8 cellular contexts compared by ENCODE assay signal in the genomic region with DNA sequence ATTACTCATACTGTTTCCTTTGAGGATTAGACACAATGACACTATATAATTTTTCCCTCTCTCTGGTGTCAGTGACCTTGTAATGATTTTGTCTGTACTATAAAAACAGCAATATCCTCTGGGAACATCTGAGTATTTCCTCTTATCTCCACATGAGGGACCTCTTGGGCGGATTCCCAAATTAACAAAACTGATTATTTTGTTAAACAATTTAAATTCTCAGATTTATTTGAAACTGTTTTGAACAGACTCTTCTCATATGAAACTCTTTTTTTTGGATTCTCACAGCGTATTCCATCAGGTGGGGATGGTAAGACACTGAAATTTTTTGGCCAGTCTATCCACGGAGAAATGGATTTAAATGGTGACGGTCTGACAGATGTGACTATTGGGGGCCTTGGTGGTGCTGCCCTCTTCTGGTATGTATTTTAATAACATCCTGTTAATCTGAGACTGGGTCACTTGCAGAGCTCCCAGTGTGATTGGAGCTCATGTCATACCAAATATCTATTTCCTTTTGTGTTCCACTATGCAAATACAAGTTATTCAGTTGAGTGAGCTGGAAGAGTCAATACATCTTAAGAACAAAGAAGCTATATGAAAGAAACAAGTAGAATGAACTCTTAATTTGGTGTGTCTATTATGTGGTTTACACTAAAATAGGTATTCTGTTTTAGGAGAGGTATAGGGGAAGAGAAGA.
DNase-seq lines count a peak whose midpoint lies in the region; ATAC-seq, FAIRE-seq and TF ChIP-seq lines count a peak whose summit lies in the region.

No MANE protein-coding gene starts in this region.

- H3K27ac ChIP-seq in GM23338 (ENCODE audit: low read depth) (no peak overlapping the region), KMS-11 (no peak overlapping the region), pancreas (no peak overlapping the region)

- H2AFZ ChIP-seq in GM23338 (no peak overlapping the region), KMS-11 (ENCODE audit: low read depth) (peak overlapping the region; percentile 24; the same call in 1 of the 2 replicates)

- no peaks in the 10 kb centered on the region for H3F3A ChIP-seq in GM23338 (replicated peaks; ENCODE audit: low read depth)

- H3K4me3 Mint-ChIP-seq in GM23338: peak overlapping the region; percentile 79

- no peaks in the 10 kb centered on the region for H3K9me3 ChIP-seq in pancreas

- H3K4me3 ChIP-seq in GM23338 (peak overlapping the region; percentile 51), KMS-11 (IDR thresholded peaks at IDR 0.05; ENCODE audit: insufficient read depth, low read depth, low read length) (no peak overlapping the region), pancreas (no peak overlapping the region)

- no peak overlapping the region for H3K9ac ChIP-seq in KMS-11

- 3 to 4% methylated on average over 4 of the region's 4 CpGs for WGBS in pancreas, 2 donors

- no peaks in the 10 kb centered on the region for H3K9me2 ChIP-seq in GM23338 (ENCODE audit: insufficient read depth)

- FAIRE-seq in pancreas (lab: Jason Lieb, UNC): peak; percentile 70

- no peaks in the 10 kb centered on the region for H3K4me1 Mint-ChIP-seq in GM23338

- no peaks in the 10 kb centered on the region for H3K27me3 Mint-ChIP-seq in GM23338 (ENCODE audit: insufficient read depth, low read depth, poor library complexity)

- TF ChIP-seq CTCF in GM23338 (conservative IDR thresholded peaks at IDR 0.05; ENCODE audit: low read depth in 2 of 2) (peak; percentile 74 to 92), KMS-11 (conservative IDR thresholded peaks at IDR 0.05; ENCODE audit: low read depth, low read length) (peak; percentile 93), pancreas (IDR thresholded peaks at IDR 0.05) (peak; percentile 24 to 61 (median 45))

- H3K27me3 ChIP-seq in GM23338 (ENCODE audit: insufficient read depth) (no peaks in the 10 kb centered on the region), KMS-11 (ENCODE audit: insufficient read depth, low read depth) (no peaks in the 10 kb centered on the region), pancreas (no peaks in the 10 kb centered on the region)

- intact Hi-C loops in pancreas (cut with DNase I): loop anchor here in 2 of 3 donors (5.0 to 10.0 kb wide), 2 partner anchors 128 to 131 kb away; a partner anchor contains a TSS

- H3K4me2 ChIP-seq in GM23338 (peak overlapping the region; percentile 75), KMS-11 (peak overlapping the region; percentile 36; the same call in 1 of the 2 replicates)

- no peaks in the 10 kb centered on the region for H3K79me2 ChIP-seq in GM23338 (replicated peaks; ENCODE audit: insufficient read depth)
- no peaks in the 10 kb centered on the region for H3K79me2 ChIP-seq in KMS-11 (ENCODE audit: insufficient read depth, low read depth)

- H3K36me3 ChIP-seq in GM23338 (ENCODE audit: insufficient read depth) (no peaks in the 10 kb centered on the region), KMS-11 (ENCODE audit: insufficient read depth) (no peaks in the 10 kb centered on the region), pancreas (no peaks in the 10 kb centered on the region)

- no peaks in the 10 kb centered on the region for H3K9me3 Mint-ChIP-seq in GM23338

- ATAC-seq in GM23338 (peak; percentile 90), pancreas (peak; percentile 83 to 100 (median 98))

- no peaks in the 10 kb centered on the region for H4K20me1 ChIP-seq in GM23338 (replicated peaks; ENCODE audit: insufficient read depth)
- H4K20me1 ChIP-seq in KMS-11 (ENCODE audit: insufficient read depth): no peaks in the 10 kb centered on the region

- no peaks in the 10 kb centered on the region for H3K36me3 Mint-ChIP-seq in GM23338 (ENCODE audit: low read depth)

- H3K4me1 ChIP-seq in GM23338 (ENCODE audit: insufficient read depth): no peaks in the 10 kb centered on the region
- H3K4me1 ChIP-seq in KMS-11 (ENCODE audit: low read depth, poor library complexity, severe bottlenecking): no peaks in the 10 kb centered on the region
- no peaks in the 10 kb centered on the region for H3K4me1 ChIP-seq in pancreas

- no peak overlapping the region for H3K27ac Mint-ChIP-seq in GM23338

- DNase-seq in GDM1 (lab: John Stamatoyannopoulos, UW): peak; percentile 35
- peak; percentile 69 for DNase-seq in GM23338 (ENCODE audit: low spot score)
- peak; percentile 65 for DNase-seq in RPMI7951 (ENCODE audit: low read depth)
- DNase-seq in activated gamma-delta T cell treated with anti-CD3 and anti-CD28 coated beads, Interleukin-2, amount 50 U/mL, for 16 hours (ENCODE audit: low read depth): peak; percentile 26
- DNase-seq in germinal center (ENCODE audit: low spot score): peak; percentile 50
- peak in 3 of 6 donors; percentile 8 to 39 (median 16) for DNase-seq in pancreas
- DNase-seq in cerebellar nuclear complex (lab: John Stamatoyannopoulos, UW): no peak

TF ChIP-seq in GM23338, 12 proteins besides CTCF, POLR2A, EP300 and RAD21:
- TF ChIP-seq NANOG (IDR thresholded peaks at IDR 0.05; ENCODE audit: borderline replicate concordance) (no peak), ZNF331 (CRISPR knock-in tag; IDR thresholded peaks at IDR 0.05; ENCODE audit: low read depth) (no peak), POLR2AphosphoS5 (IDR thresholded peaks at IDR 0.05; ENCODE audit: low read depth) (no peak), CREB1 (CRISPR knock-in tag; IDR thresholded peaks at IDR 0.05; ENCODE audit: low read depth) (no peak), EZH2 (IDR thresholded peaks at IDR 0.05; ENCODE audit: low read depth, unreplicated experiment) (no peak), JUNB (IDR thresholded peaks at IDR 0.05; ENCODE audit: unreplicated experiment) (no peak), ZNF114 (CRISPR knock-in tag; IDR thresholded peaks at IDR 0.05) (no peak)
- TF ChIP-seq, protein P1, sequence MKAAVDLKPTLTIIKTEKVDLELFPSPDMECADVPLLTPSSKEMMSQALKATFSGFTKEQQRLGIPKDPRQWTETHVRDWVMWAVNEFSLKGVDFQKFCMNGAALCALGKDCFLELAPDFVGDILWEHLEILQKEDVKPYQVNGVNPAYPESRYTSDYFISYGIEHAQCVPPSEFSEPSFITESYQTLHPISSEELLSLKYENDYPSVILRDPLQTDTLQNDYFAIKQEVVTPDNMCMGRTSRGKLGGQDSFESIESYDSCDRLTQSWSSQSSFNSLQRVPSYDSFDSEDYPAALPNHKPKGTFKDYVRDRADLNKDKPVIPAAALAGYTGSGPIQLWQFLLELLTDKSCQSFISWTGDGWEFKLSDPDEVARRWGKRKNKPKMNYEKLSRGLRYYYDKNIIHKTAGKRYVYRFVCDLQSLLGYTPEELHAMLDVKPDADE (IDR thresholded peaks at IDR 0.05): no peak
- TF ChIP-seq, protein P2, sequence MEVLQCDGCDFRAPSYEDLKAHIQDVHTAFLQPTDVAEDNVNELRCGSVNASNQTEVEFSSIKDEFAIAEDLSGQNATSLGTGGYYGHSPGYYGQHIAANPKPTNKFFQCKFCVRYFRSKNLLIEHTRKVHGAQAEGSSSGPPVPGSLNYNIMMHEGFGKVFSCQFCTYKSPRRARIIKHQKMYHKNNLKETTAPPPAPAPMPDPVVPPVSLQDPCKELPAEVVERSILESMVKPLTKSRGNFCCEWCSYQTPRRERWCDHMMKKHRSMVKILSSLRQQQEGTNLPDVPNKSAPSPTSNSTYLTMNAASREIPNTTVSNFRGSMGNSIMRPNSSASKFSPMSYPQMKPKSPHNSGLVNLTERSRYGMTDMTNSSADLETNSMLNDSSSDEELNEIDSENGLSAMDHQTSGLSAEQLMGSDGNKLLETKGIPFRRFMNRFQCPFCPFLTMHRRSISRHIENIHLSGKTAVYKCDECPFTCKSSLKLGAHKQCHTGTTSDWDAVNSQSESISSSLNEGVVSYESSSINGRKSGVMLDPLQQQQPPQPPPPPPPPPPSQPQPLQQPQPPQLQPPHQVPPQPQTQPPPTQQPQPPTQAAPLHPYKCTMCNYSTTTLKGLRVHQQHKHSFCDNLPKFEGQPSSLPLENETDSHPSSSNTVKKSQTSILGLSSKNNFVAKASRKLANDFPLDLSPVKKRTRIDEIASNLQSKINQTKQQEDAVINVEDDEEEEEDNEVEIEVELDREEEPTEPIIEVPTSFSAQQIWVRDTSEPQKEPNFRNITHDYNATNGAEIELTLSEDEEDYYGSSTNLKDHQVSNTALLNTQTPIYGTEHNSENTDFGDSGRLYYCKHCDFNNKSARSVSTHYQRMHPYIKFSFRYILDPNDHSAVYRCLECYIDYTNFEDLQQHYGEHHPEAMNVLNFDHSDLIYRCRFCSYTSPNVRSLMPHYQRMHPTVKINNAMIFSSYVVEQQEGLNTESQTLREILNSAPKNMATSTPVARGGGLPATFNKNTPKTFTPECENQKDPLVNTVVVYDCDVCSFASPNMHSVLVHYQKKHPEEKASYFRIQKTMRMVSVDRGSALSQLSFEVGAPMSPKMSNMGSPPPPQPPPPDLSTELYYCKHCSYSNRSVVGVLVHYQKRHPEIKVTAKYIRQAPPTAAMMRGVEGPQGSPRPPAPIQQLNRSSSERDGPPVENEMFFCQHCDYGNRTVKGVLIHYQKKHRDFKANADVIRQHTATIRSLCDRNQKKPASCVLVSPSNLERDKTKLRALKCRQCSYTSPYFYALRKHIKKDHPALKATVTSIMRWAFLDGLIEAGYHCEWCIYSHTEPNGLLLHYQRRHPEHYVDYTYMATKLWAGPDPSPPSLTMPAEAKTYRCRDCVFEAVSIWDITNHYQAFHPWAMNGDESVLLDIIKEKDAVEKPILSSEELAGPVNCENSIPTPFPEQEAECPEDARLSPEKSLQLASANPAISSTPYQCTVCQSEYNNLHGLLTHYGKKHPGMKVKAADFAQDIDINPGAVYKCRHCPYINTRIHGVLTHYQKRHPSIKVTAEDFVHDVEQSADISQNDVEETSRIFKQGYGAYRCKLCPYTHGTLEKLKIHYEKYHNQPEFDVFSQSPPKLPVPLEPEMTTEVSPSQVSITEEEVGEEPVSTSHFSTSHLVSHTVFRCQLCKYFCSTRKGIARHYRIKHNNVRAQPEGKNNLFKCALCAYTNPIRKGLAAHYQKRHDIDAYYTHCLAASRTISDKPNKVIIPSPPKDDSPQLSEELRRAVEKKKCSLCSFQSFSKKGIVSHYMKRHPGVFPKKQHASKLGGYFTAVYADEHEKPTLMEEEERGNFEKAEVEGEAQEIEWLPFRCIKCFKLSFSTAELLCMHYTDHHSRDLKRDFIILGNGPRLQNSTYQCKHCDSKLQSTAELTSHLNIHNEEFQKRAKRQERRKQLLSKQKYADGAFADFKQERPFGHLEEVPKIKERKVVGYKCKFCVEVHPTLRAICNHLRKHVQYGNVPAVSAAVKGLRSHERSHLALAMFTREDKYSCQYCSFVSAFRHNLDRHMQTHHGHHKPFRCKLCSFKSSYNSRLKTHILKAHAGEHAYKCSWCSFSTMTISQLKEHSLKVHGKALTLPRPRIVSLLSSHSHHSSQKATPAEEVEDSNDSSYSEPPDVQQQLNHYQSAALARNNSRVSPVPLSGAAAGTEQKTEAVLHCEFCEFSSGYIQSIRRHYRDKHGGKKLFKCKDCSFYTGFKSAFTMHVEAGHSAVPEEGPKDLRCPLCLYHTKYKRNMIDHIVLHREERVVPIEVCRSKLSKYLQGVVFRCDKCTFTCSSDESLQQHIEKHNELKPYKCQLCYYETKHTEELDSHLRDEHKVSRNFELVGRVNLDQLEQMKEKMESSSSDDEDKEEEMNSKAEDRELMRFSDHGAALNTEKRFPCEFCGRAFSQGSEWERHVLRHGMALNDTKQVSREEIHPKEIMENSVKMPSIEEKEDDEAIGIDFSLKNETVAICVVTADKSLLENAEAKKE (CRISPR knock-in tag; IDR thresholded peaks at IDR 0.05): no peak

Comparison
In these comparisons a context has a peak if more than half of its experiments do, and no peak if none do; other contexts are left out.
1. DNase-seq: peak in GDM1 (single experiment), GM23338 (single experiment), RPMI7951 (single experiment), activated gamma-delta T cell treated with anti-CD3 and anti-CD28 coated beads, Interleukin-2, amount 50 U/mL, for 16 hours (single experiment) and germinal center (single experiment); none in cerebellar nuclear complex (0 of 2).
2. Peak in every context shown above with its lines, with median percentiles within 50 percentile points of each other: CTCF ChIP-seq.